In the genomic region with DNA sequence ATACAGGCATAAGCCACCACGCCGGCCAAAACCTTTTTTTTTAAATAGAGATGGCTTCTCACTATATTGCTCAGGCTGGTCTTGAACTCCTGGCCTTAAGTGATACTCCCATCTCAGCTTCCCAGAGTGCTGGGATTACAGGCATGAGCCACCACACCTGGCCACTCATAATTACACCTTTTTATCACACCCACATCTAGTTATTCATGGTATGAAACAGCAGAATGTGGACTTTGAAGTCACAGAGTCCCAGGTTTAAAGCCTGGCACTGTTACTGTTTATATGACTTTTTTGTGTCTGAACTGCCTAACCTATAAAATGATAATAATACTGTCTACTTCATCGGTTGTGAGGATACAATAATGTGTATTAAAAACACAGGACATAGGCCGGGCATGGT, we compare ENCODE assay signal across 18 cellular contexts. TPM values are rescaled to one million over a fixed set of nuclear protein-coding genes. Genes with fewer than 3 reads are reported as not detected.
"Had no signal": no experiment of that assay in that cellular context is flagged by ENCODE, and none has a peak within 500 bp of the region (broad histone marks: within the 10 kb centered on the region; RNA-seq: fewer than 3 reads in every experiment).

No MANE protein-coding gene starts in this region.

- ATAC-seq: naive thymus-derived CD8-positive, alpha-beta T cell; pancreas; sciatic nerve; stimulated activated effector memory CD8-positive, alpha-beta T cell treated with anti-CD3 and anti-CD28 coated beads, Interleukin-12 subunit alpha, Interleukin-12 subunit beta, amount 100 ng/mL, for 72 hours; upper lobe of right lung had no signal

- H3K9me3 ChIP-seq: left ventricle myocardium inferior, pancreas, right atrium auricular region, spleen, thyroid gland, upper lobe of right lung had no signal

- H3K4me3 ChIP-seq: left ventricle myocardium inferior, pancreas, right atrium auricular region, skin epidermis, spleen, thyroid gland, upper lobe of right lung had no signal

- DNase-seq: head of caudate nucleus; hypothalamus; immature natural killer cell; kidney; left ventricle myocardium inferior; midbrain; naive thymus-derived CD8-positive, alpha-beta T cell; nucleus accumbens; pancreas; spleen; stimulated activated CD4-positive, alpha-beta T cell treated with anti-CD3 and anti-CD28 coated beads, Interleukin-4, amount 100 ng/mL, for 24 hours; stimulated activated naive CD4-positive, alpha-beta T cell; thyroid gland; upper lobe of right lung had no signal

- H3K27ac ChIP-seq: left ventricle myocardium inferior, pancreas, right atrium auricular region, skin epidermis, spleen, thyroid gland, upper lobe of right lung had no signal

- H3K27me3 ChIP-seq: pancreas, right atrium auricular region, spleen, thyroid gland, upper lobe of right lung had no signal

- H3K4me1 ChIP-seq: pancreas, right atrium auricular region, spleen, upper lobe of right lung had no signal

RNA-seq across cellular contexts. Expression of a gene that starts 41.1 kb away (rescaled TPM):
- polyA plus RNA-seq: immature natural killer cell had no signal
